Comparison of ENCODE assay signal across 17 cellular contexts in genomic region chr13:97307544-97307881, GRCh38.
DNase-seq lines count a peak whose midpoint lies in the region; ATAC-seq and TF ChIP-seq lines count a peak whose summit lies in the region.
"Had no signal": no experiment of that assay in that cellular context is flagged by ENCODE, and none has a peak within 500 bp of the region (broad histone marks: within the 10 kb centered on the region; RNA-seq: fewer than 3 reads in every experiment).

No MANE protein-coding gene starts in this region.

- H3K36me3 Mint-ChIP-seq in chondrocyte (ENCODE audit: low read depth) (no peaks in the 10 kb centered on the region), GM23338 (ENCODE audit: low read depth) (no peaks in the 10 kb centered on the region)

- TF ChIP-seq CTCF in PC-3 (conservative IDR thresholded peaks at IDR 0.05; ENCODE audit: low read depth, low read length) (no peak), chondrocyte (IDR thresholded peaks at IDR 0.05) (peak; percentile 42), smooth muscle cell (IDR thresholded peaks at IDR 0.05; ENCODE audit: borderline replicate concordance, insufficient read depth, poor library complexity, severe bottlenecking) (no peak), mucosa of descending colon (IDR thresholded peaks at IDR 0.05) (no peak), GM23338 (conservative IDR thresholded peaks at IDR 0.05; ENCODE audit: low read depth in 2 of 2) (no peak)

- no TSS peak for BruUV-seq in PC-3 (replicated peaks; lab: Mats Ljungman, UMichigan)

- ATAC-seq in PC-3, result no peak
- no peak for ATAC-seq in mucosa of descending colon
- ATAC-seq in GM23338, result no peak

- H2AFZ ChIP-seq in PC-3 (ENCODE audit: low read length) (peak overlapping the region; percentile 4; the same call in 1 of the 2 replicates), smooth muscle cell (ENCODE audit: low read depth) (no peak overlapping the region), GM23338 (no peak overlapping the region)

- H3K27ac Mint-ChIP-seq in chondrocyte (ENCODE audit: unreplicated experiment) (peak overlapping the region; percentile 85), GM23338 (no peak overlapping the region)
- H3K27ac Mint-ChIP-seq: activated CD4-positive, alpha-beta T cell treated with anti-CD3 and anti-CD28 coated beads, Interleukin-2, amount 10 ng/mL, durations not matched to agents 7 days and 5 days; activated naive CD8-positive, alpha-beta T cell treated with anti-CD3 and anti-CD28 coated beads for 36 hours had no signal

- H3K4me2 ChIP-seq in PC-3 (ENCODE audit: low read length), result peak overlapping the region; percentile 66
- H3K4me2 ChIP-seq in smooth muscle cell, result peak overlapping the region; percentile 34
- no peak overlapping the region for H3K4me2 ChIP-seq in GM23338
- H3K4me2 ChIP-seq: BLaER1 treated with 17β-estradiol and CSF1 and Interleukin-3, amounts not matched to agents 10 nM and 100 nM had no signal

- no peaks in the 10 kb centered on the region for H3K27me3 Mint-ChIP-seq in chondrocyte (ENCODE audit: low read depth)
- H3K27me3 Mint-ChIP-seq in GM23338 (ENCODE audit: insufficient read depth, low read depth, poor library complexity), result no peaks in the 10 kb centered on the region
- H3K27me3 Mint-ChIP-seq: activated CD4-positive, alpha-beta T cell treated with anti-CD3 and anti-CD28 coated beads, Interleukin-2, amount 10 ng/mL, durations not matched to agents 7 days and 5 days; activated naive CD8-positive, alpha-beta T cell treated with anti-CD3 and anti-CD28 coated beads for 36 hours; naive B cell had no signal

- peak overlapping the region; percentile 88 for H3K27ac ChIP-seq in PC-3 (ENCODE audit: low read length)
- peak overlapping the region; percentile 85 for H3K27ac ChIP-seq in mesodermal cell (ENCODE audit: low read depth, low read length, severe bottlenecking)
- peak overlapping the region; percentile 78 for H3K27ac ChIP-seq in smooth muscle cell (ENCODE audit: low read depth)
- H3K27ac ChIP-seq in GM23338 (ENCODE audit: low read depth), result no peak overlapping the region
- H3K27ac ChIP-seq: BLaER1 treated with 17β-estradiol and CSF1 and Interleukin-3, amounts not matched to agents 10 nM and 100 nM had no signal

- CTCF ChIA-PET in PC-3 (lab: Charles Lee), result no interaction called here

- H3K9me3 ChIP-seq in PC-3 (ENCODE audit: low read length), result no peaks in the 10 kb centered on the region
- H3K9me3 ChIP-seq in mesodermal cell (ENCODE audit: control insufficient read depth, low read length), result no peaks in the 10 kb centered on the region
- H3K9me3 ChIP-seq in smooth muscle cell (replicated peaks; ENCODE audit: low read depth), result no peaks in the 10 kb centered on the region
- H3K9me3 ChIP-seq in mucosa of descending colon, result no peaks in the 10 kb centered on the region
- H3K9me3 ChIP-seq: tibial artery had no signal

- H3K4me1 ChIP-seq in PC-3 (ENCODE audit: insufficient read depth, low read length), result peaks cover 26% of the 10 kb centered on the region
- H3K4me1 ChIP-seq in mesodermal cell (ENCODE audit: control insufficient read depth, insufficient read depth, low read length, poor library complexity, severe bottlenecking), result peaks cover 30% of the 10 kb centered on the region
- H3K4me1 ChIP-seq in smooth muscle cell (ENCODE audit: low read depth), result peaks cover 18% of the 10 kb centered on the region
- H3K4me1 ChIP-seq in mucosa of descending colon (ENCODE audit: low read depth), result no peaks in the 10 kb centered on the region
- H3K4me1 ChIP-seq in GM23338 (ENCODE audit: insufficient read depth), result 0 out of 2 replicates have a peak, but pooled peaks cover 3% of the 10 kb centered on the region

- H3F3A ChIP-seq in PC-3 (ENCODE audit: low read length, unreplicated experiment) (no peaks in the 10 kb centered on the region), smooth muscle cell (ENCODE audit: low read depth) (peaks cover 11% of the 10 kb centered on the region), GM23338 (replicated peaks; ENCODE audit: low read depth) (no peaks in the 10 kb centered on the region)

- no peaks in the 10 kb centered on the region for H4K20me1 ChIP-seq in PC-3 (ENCODE audit: low read length)
- H4K20me1 ChIP-seq in smooth muscle cell (ENCODE audit: low read depth), result peaks cover 95% of the 10 kb centered on the region
- H4K20me1 ChIP-seq in GM23338 (replicated peaks; ENCODE audit: insufficient read depth), result no peaks in the 10 kb centered on the region

- H3K79me2 ChIP-seq in PC-3 (ENCODE audit: low read length) (no peaks in the 10 kb centered on the region), smooth muscle cell (ENCODE audit: low read depth) (peaks cover 72% of the 10 kb centered on the region), GM23338 (replicated peaks; ENCODE audit: insufficient read depth) (no peaks in the 10 kb centered on the region)

- peak overlapping the region; percentile 37 for H3K9ac ChIP-seq in PC-3 (ENCODE audit: low read length)
- no peak overlapping the region for H3K9ac ChIP-seq in smooth muscle cell (ENCODE audit: low read depth)
- H3K9ac ChIP-seq: BLaER1 treated with 17β-estradiol and CSF1 and Interleukin-3, amounts not matched to agents 10 nM and 100 nM had no signal

- no peaks in the 10 kb centered on the region for H3K36me3 ChIP-seq in PC-3 (ENCODE audit: low read depth, low read length)
- peaks cover 6% of the 10 kb centered on the region for H3K36me3 ChIP-seq in mesodermal cell (ENCODE audit: control insufficient read depth, insufficient read depth, low read length)
- no peaks in the 10 kb centered on the region for H3K36me3 ChIP-seq in smooth muscle cell (ENCODE audit: low read depth)
- H3K36me3 ChIP-seq in mucosa of descending colon (ENCODE audit: low read depth), result no peaks in the 10 kb centered on the region
- H3K36me3 ChIP-seq in GM23338 (ENCODE audit: insufficient read depth), result no peaks in the 10 kb centered on the region
- H3K36me3 ChIP-seq: tibial artery had no signal

- peaks cover 61% of the 10 kb centered on the region for H3K4me1 Mint-ChIP-seq in chondrocyte (ENCODE audit: low read depth)
- peaks cover 13% of the 10 kb centered on the region for H3K4me1 Mint-ChIP-seq in GM23338
- H3K4me1 Mint-ChIP-seq: activated CD4-positive, alpha-beta T cell treated with anti-CD3 and anti-CD28 coated beads, Interleukin-2, amount 10 ng/mL, durations not matched to agents 7 days and 5 days had no signal

- DNase-seq in PC-3 (no peak), chondrocyte (ENCODE audit: low spot score) (no peak), smooth muscle cell (lab: John Stamatoyannopoulos, UW; ENCODE audit: unreplicated experiment) (no peak), mucosa of descending colon (no peak), DMS153 (lab: John Stamatoyannopoulos, UW) (no peak), GDM1 (lab: John Stamatoyannopoulos, UW) (no peak), GM23338 (ENCODE audit: low spot score) (no peak)
- DNase-seq: activated CD4-positive, alpha-beta T cell treated with anti-CD3 and anti-CD28 coated beads, Interleukin-2, amount 10 ng/mL, durations not matched to agents 7 days and 5 days; activated naive CD8-positive, alpha-beta T cell treated with anti-CD3 and anti-CD28 coated beads for 36 hours; activated T-cell treated with anti-CD3 and anti-CD28 coated beads, Interleukin-2, amount 50 U/mL, for 48 hours; DMS53; naive B cell; NCI-H1694; SIG-M5; tibial artery had no signal

- H3K9me2 ChIP-seq in PC-3 (replicated peaks; ENCODE audit: low read length) (no peaks in the 10 kb centered on the region), GM23338 (ENCODE audit: insufficient read depth) (peaks cover 13% of the 10 kb centered on the region)

- H3K9me3 Mint-ChIP-seq in chondrocyte (ENCODE audit: low read depth) (no peaks in the 10 kb centered on the region), GM23338 (no peaks in the 10 kb centered on the region)
- H3K9me3 Mint-ChIP-seq: activated CD4-positive, alpha-beta T cell treated with anti-CD3 and anti-CD28 coated beads, Interleukin-2, amount 10 ng/mL, durations not matched to agents 7 days and 5 days; activated naive CD8-positive, alpha-beta T cell treated with anti-CD3 and anti-CD28 coated beads for 36 hours; naive B cell had no signal

- no peaks in the 10 kb centered on the region for H3K27me3 ChIP-seq in PC-3 (ENCODE audit: low read length)
- no peaks in the 10 kb centered on the region for H3K27me3 ChIP-seq in smooth muscle cell (ENCODE audit: low read depth)
- no peaks in the 10 kb centered on the region for H3K27me3 ChIP-seq in GM23338 (ENCODE audit: insufficient read depth)
- H3K27me3 ChIP-seq: BLaER1 treated with 17β-estradiol and CSF1 and Interleukin-3, amounts not matched to agents 10 nM and 100 nM; tibial artery had no signal

- peak overlapping the region; percentile 35 for H3K4me3 Mint-ChIP-seq in chondrocyte (ENCODE audit: unreplicated experiment)
- H3K4me3 Mint-ChIP-seq in GM23338, result no peak overlapping the region
- H3K4me3 Mint-ChIP-seq: activated CD4-positive, alpha-beta T cell treated with anti-CD3 and anti-CD28 coated beads, Interleukin-2, amount 10 ng/mL, durations not matched to agents 7 days and 5 days; activated naive CD8-positive, alpha-beta T cell treated with anti-CD3 and anti-CD28 coated beads for 36 hours; naive B cell had no signal

- 92 to 100% methylated on average over 2 to 3 of the region's 3 CpGs for WGBS in mesodermal cell (ENCODE audit: insufficient coverage in 2 of 2), 2 experiments
- 44% methylated on average over 3 of the region's 3 CpGs for WGBS in smooth muscle cell (ENCODE audit: low lambda C conversion rate)

- intact Hi-C loops in PC-3 (cut with micrococcal nuclease) (no loop called here), mucosa of descending colon (cut with DNase I, micrococcal nuclease) (no loop called here)

- POLR2A ChIA-PET in PC-3 (lab: Charles Lee; ENCODE audit: unreplicated experiment), result interaction anchor here (0.7 kb wide), 1 partner anchor 85 kb away, joined by 4 read pairs; the partner anchor contains the start of gene MBNL2

- H3K4me3 ChIP-seq in PC-3 (ENCODE audit: low read length), result peak overlapping the region; percentile 35
- no peak overlapping the region for H3K4me3 ChIP-seq in mesodermal cell (ENCODE audit: extremely low read depth, insufficient read depth, low read length, poor library complexity, severe bottlenecking)
- no peak overlapping the region for H3K4me3 ChIP-seq in smooth muscle cell
- H3K4me3 ChIP-seq in mucosa of descending colon, result no peak overlapping the region
- no peak overlapping the region for H3K4me3 ChIP-seq in GM23338
- H3K4me3 ChIP-seq: BLaER1 treated with 17β-estradiol and CSF1 and Interleukin-3, amounts not matched to agents 10 nM and 100 nM; tibial artery had no signal

TF ChIP-seq in GM23338, 12 proteins besides CTCF, POLR2A, EP300 and RAD21 (continues in another document):
- TF ChIP-seq, protein P1, sequence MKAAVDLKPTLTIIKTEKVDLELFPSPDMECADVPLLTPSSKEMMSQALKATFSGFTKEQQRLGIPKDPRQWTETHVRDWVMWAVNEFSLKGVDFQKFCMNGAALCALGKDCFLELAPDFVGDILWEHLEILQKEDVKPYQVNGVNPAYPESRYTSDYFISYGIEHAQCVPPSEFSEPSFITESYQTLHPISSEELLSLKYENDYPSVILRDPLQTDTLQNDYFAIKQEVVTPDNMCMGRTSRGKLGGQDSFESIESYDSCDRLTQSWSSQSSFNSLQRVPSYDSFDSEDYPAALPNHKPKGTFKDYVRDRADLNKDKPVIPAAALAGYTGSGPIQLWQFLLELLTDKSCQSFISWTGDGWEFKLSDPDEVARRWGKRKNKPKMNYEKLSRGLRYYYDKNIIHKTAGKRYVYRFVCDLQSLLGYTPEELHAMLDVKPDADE (IDR thresholded peaks at IDR 0.05), result no peak
